1 cellular context compared by ENCODE assay signal in genomic region chr11:1844221-1845094, GRCh38.
TF ChIP-seq lines count a peak whose summit lies in the region.

No MANE protein-coding gene starts in this region.

TF ChIP-seq in K562, 482 proteins besides CTCF, POLR2A, EP300 and RAD21 (continued from another document and continues in another):
- TF ChIP-seq BCLAF1 (IDR thresholded peaks at IDR 0.05; ENCODE audit: borderline replicate concordance in 1 of 2, control insufficient read depth in 1 of 2, low read depth in 2 of 2, low read length in 1 of 2), result 0 out of 4 replicates have a peak, but pooled peaks of 1 of the 2 experiments have one; percentile 23
- TF ChIP-seq MGA (IDR thresholded peaks at IDR 0.05), result no peak
- TF ChIP-seq CBX8 (IDR thresholded peaks at IDR 0.05; ENCODE audit: borderline replicate concordance, extremely low read depth, low read depth, low read length, poor library complexity, severe bottlenecking), result no peak
- no peak for TF ChIP-seq BRF1 (IDR thresholded peaks at IDR 0.05; ENCODE audit: borderline replicate concordance, extremely low read depth, insufficient read length)
- no peak for TF ChIP-seq SAFB2 (IDR thresholded peaks at IDR 0.05; ENCODE audit: borderline replicate concordance, low read depth, low read length, severe bottlenecking)
- TF ChIP-seq TOE1 (IDR thresholded peaks at IDR 0.05; ENCODE audit: borderline replicate concordance), result peak; percentile 64
- TF ChIP-seq TOE1 (CRISPR knock-in tag; IDR thresholded peaks at IDR 0.05; ENCODE audit: borderline replicate concordance, low read depth), result no peak
- TF ChIP-seq TSC22D4 (tag; IDR thresholded peaks at IDR 0.05), result no peak
- TF ChIP-seq SREBF2 (CRISPR knock-in tag; IDR thresholded peaks at IDR 0.05), result no peak
- TF ChIP-seq SRF (CRISPR knock-in tag; IDR thresholded peaks at IDR 0.05), result no peak
- TF ChIP-seq CBX3 (IDR thresholded peaks at IDR 0.05; ENCODE audit: borderline replicate concordance in 1 of 2, low read length in 2 of 2), result no peak
- TF ChIP-seq NFYB (IDR thresholded peaks at IDR 0.05; ENCODE audit: extremely low read depth, insufficient read length), result no peak
- TF ChIP-seq TAF1 (IDR thresholded peaks at IDR 0.05; ENCODE audit: control insufficient read depth, extremely low read depth, insufficient read depth, low read length, severe bottlenecking), result no peak
- TF ChIP-seq KLF10 (CRISPR knock-in tag; IDR thresholded peaks at IDR 0.05), result no peak
- no peak for TF ChIP-seq RERE (CRISPR knock-in tag; IDR thresholded peaks at IDR 0.05; ENCODE audit: borderline replicate concordance)
- TF ChIP-seq MEF2D (tag; conservative IDR thresholded peaks at IDR 0.05; ENCODE audit: low read depth), result no peak
- TF ChIP-seq FOXM1 (IDR thresholded peaks at IDR 0.05; ENCODE audit: low read depth), result peak; percentile 27; the same call in 1 of the 2 replicates
- TF ChIP-seq FOXM1 (CRISPR knock-in tag; IDR thresholded peaks at IDR 0.05; ENCODE audit: low read depth), result no peak
- TF ChIP-seq ZNF408 (CRISPR knock-in tag; IDR thresholded peaks at IDR 0.05; ENCODE audit: low read depth), result no peak
- TF ChIP-seq SIRT6 (IDR thresholded peaks at IDR 0.05; ENCODE audit: low read depth, low read length), result no peak
- no peak for TF ChIP-seq CAMTA2 (CRISPR knock-in tag; conservative IDR thresholded peaks at IDR 0.05)
- TF ChIP-seq NCOA1 (IDR thresholded peaks at IDR 0.05; ENCODE audit: low read depth), result peak; percentile 46; the same call in 1 of the 2 replicates
- TF ChIP-seq ZBED1 (IDR thresholded peaks at IDR 0.05), result no peak
- no peak for TF ChIP-seq XRCC4 (IDR thresholded peaks at IDR 0.05; ENCODE audit: extremely low read depth, insufficient read depth, insufficient read length)
- peak; percentile 44 for TF ChIP-seq ASH1L (IDR thresholded peaks at IDR 0.05; ENCODE audit: borderline replicate concordance, low read depth, partially characterized antibody)
- TF ChIP-seq IRF2 (CRISPR knock-in tag; IDR thresholded peaks at IDR 0.05), result no peak
- TF ChIP-seq ZNF224 (CRISPR knock-in tag; IDR thresholded peaks at IDR 0.05), result no peak
- TF ChIP-seq XRCC3 (IDR thresholded peaks at IDR 0.05), result no peak
- no peak for TF ChIP-seq ZBTB43 (CRISPR knock-in tag; IDR thresholded peaks at IDR 0.05)
- TF ChIP-seq ZFP36 (IDR thresholded peaks at IDR 0.05; ENCODE audit: low read depth, low read length, partially characterized antibody), result peak; percentile 34
- TF ChIP-seq SMARCB1 (IDR thresholded peaks at IDR 0.05; ENCODE audit: insufficient read length, low read depth), result no peak
- no peak for TF ChIP-seq TCF7 (IDR thresholded peaks at IDR 0.05; ENCODE audit: borderline replicate concordance)
- no peak for TF ChIP-seq CC2D1A (IDR thresholded peaks at IDR 0.05)
- no peak for TF ChIP-seq TCF15 (CRISPR knock-in tag; IDR thresholded peaks at IDR 0.05)
- no peak for TF ChIP-seq CBX1 (IDR thresholded peaks at IDR 0.05; ENCODE audit: low read depth)
- 0 out of 2 replicates have a peak, but pooled peaks have one; percentile 34 for TF ChIP-seq EHMT2 (IDR thresholded peaks at IDR 0.05)
- no peak for TF ChIP-seq HCFC1 (IDR thresholded peaks at IDR 0.05; ENCODE audit: low read depth, low read length)
